13 cellular contexts compared by ENCODE assay signal in genomic region chrX:24190500-24191156, GRCh38. TPM values are rescaled to one million over a fixed set of nuclear protein-coding genes. Genes with fewer than 3 reads are reported as not detected.
DNase-seq lines count a peak whose midpoint lies in the region; ATAC-seq lines count a peak whose summit lies in the region.
"Had no signal": no experiment of that assay in that cellular context is flagged by ENCODE, and none has a peak within 500 bp of the region (broad histone marks: within the 10 kb centered on the region; RNA-seq: fewer than 3 reads in every experiment).

No MANE protein-coding gene starts in this region.

- H3K36me3 Mint-ChIP-seq in activated naive CD8-positive, alpha-beta T cell, result no peaks in the 10 kb centered on the region
- H3K36me3 Mint-ChIP-seq in activated naive CD8-positive, alpha-beta T cell treated with anti-CD3 and anti-CD28 coated beads for 36 hours, result peaks cover 37% of the 10 kb centered on the region

- in situ Hi-C loops in ACHN (cut with HindIII; ENCODE audit: low pct_ligation_motif_present, low pct_unique_long_range_greater_than_20kb, low sequenced_read_pairs), result no loop called here

- DNase-seq in activated naive CD8-positive, alpha-beta T cell treated with anti-CD3 and anti-CD28 coated beads for 36 hours, result no peak
- peak; percentile 3 for DNase-seq in amniotic stem cell (lab: John Stamatoyannopoulos, UW)
- peak; percentile 4 for DNase-seq in left kidney (ENCODE audit: low read depth, low spot score)
- no peak for DNase-seq in ACHN
- no peak for DNase-seq in SW 1271 (lab: John Stamatoyannopoulos, UW)
- no peak for DNase-seq in stimulated activated CD4-positive, alpha-beta T cell treated with anti-CD3 and anti-CD28 coated beads, Interleukin-4, amount 100 ng/mL, for 1 hour
- DNase-seq: gastrocnemius medialis, H7, left cardiac atrium, NCI-H2171 treated with DMSO at 0.1 percent for 48 hours, RPMI8226 had no signal

- peaks cover 58% of the 10 kb centered on the region for H3K4me1 Mint-ChIP-seq in activated naive CD8-positive, alpha-beta T cell (ENCODE audit: low read depth)
- H3K4me1 Mint-ChIP-seq in activated naive CD8-positive, alpha-beta T cell treated with anti-CD3 and anti-CD28 coated beads for 36 hours, result peaks cover 40% of the 10 kb centered on the region

- H3K4me3 Mint-ChIP-seq in activated naive CD8-positive, alpha-beta T cell, result no peak overlapping the region
- no peak overlapping the region for H3K4me3 Mint-ChIP-seq in activated naive CD8-positive, alpha-beta T cell treated with anti-CD3 and anti-CD28 coated beads for 36 hours

- H3K27ac Mint-ChIP-seq in activated naive CD8-positive, alpha-beta T cell, result peak overlapping the region; percentile 34
- H3K27ac Mint-ChIP-seq in activated naive CD8-positive, alpha-beta T cell treated with anti-CD3 and anti-CD28 coated beads for 36 hours, result no peak overlapping the region

- no peaks in the 10 kb centered on the region for H3K27me3 Mint-ChIP-seq in activated naive CD8-positive, alpha-beta T cell
- no peaks in the 10 kb centered on the region for H3K27me3 Mint-ChIP-seq in activated naive CD8-positive, alpha-beta T cell treated with anti-CD3 and anti-CD28 coated beads for 36 hours

- no peaks in the 10 kb centered on the region for H3K9me3 Mint-ChIP-seq in activated naive CD8-positive, alpha-beta T cell (ENCODE audit: low read depth)
- no peaks in the 10 kb centered on the region for H3K9me3 Mint-ChIP-seq in activated naive CD8-positive, alpha-beta T cell treated with anti-CD3 and anti-CD28 coated beads for 36 hours

- no peak for ATAC-seq in HG03521 (IDR thresholded peaks at IDR 0.05; ENCODE audit: unreplicated experiment)
- ATAC-seq: gastrocnemius medialis had no signal

RNA-seq across cellular contexts. Expression of gene ZFX, which starts 41.1 kb away (rescaled TPM):
- total RNA-seq in activated naive CD8-positive, alpha-beta T cell treated with anti-CD3 and anti-CD28 coated beads for 36 hours, result 10 to 100 TPM; 35.0 to 37.2 TPM

Comparison
In these comparisons a context has a peak if more than half of its experiments do, and no peak if none do; other contexts are left out.
1. DNase-seq: peak in amniotic stem cell (single experiment) and left kidney (single experiment); none in activated naive CD8-positive, alpha-beta T cell treated with anti-CD3 and anti-CD28 coated beads for 36 hours (single experiment), ACHN (single experiment), SW 1271 (0 of 2) and stimulated activated CD4-positive, alpha-beta T cell treated with anti-CD3 and anti-CD28 coated beads, Interleukin-4, amount 100 ng/mL, for 1 hour (single experiment).